ENCODE assay signal across 9 cellular contexts in genomic region chr20:49567421-49568256, GRCh38. TPM values are rescaled to one million over a fixed set of nuclear protein-coding genes. Genes with fewer than 3 reads are reported as not detected.
A peak's percentile ranks its signal among the peaks of the same experiment; 100 is the strongest.
DNase-seq lines count a peak whose midpoint lies in the region; ATAC-seq and TF ChIP-seq lines count a peak whose summit lies in the region.
"Had no signal": no experiment of that assay in that cellular context is flagged by ENCODE, and none has a peak within 500 bp of the region (broad histone marks: within the 10 kb centered on the region; RNA-seq: fewer than 3 reads in every experiment).

Gene PTGIS, minus strand, starts transcription at chr20:49568137. Its CDS starts 21 bp downstream, at chr20:49568116.

- no peaks in the 10 kb centered on the region for H3K4me1 ChIP-seq in CD8-positive, alpha-beta memory T cell (ENCODE audit: insufficient read depth, low read length)
- peaks cover 0 to 59% (median 9%) of the 10 kb centered on the region in 9 donors for H3K4me1 ChIP-seq in heart right ventricle
- peaks cover 1% of the 10 kb centered on the region for H3K4me1 ChIP-seq in OCI-LY7 (ENCODE audit: insufficient read depth, low read length, poor library complexity, severe bottlenecking)

- H3K27me3 Mint-ChIP-seq in CD8-positive, alpha-beta memory T cell, result peaks cover 15 to 62% of the 10 kb centered on the region in 2 donors

- POLR2A ChIA-PET in CD8-positive, alpha-beta memory T cell (lab: Charles Lee), result no interaction called here
- POLR2A ChIA-PET in OCI-LY7 (lab: Charles Lee), result no interaction called here

- H3K36me3 Mint-ChIP-seq in CD8-positive, alpha-beta memory T cell, result peaks cover 0 to 6% (median 2%) of the 10 kb centered on the region in 3 donors

- no peak for TF ChIP-seq CTCF in WERI-Rb-1 (IDR thresholded peaks at IDR 0.05; ENCODE audit: low read depth, low read length)
- TF ChIP-seq CTCF in heart right ventricle (IDR thresholded peaks at IDR 0.05), result no peak
- no peak for TF ChIP-seq CTCF in OCI-LY7 (conservative IDR thresholded peaks at IDR 0.05; ENCODE audit: low read length)

- intact Hi-C loops in heart right ventricle (cut with DNase I), result no loop called here
- intact Hi-C loops in posterior vena cava (cut with DNase I), result loop anchor here in 1 of 2 donors (2.0 kb wide), 1 partner anchor 69 kb away; no protein-coding TSS in a partner anchor
- intact Hi-C loops in OCI-LY7 (cut with micrococcal nuclease; ENCODE audit: unreplicated experiment), result no loop called here

- H3K27ac ChIP-seq in CD8-positive, alpha-beta memory T cell (ENCODE audit: low read depth, low read length), result no peak within 1 kb of the TSS
- H3K27ac ChIP-seq in WERI-Rb-1 (peak within 1 kb of the TSS; percentile 47), heart right ventricle (peak within 1 kb of the TSS; percentile 64 to 93 (median 86)), OCI-LY7 (ENCODE audit: low read depth, low read length, poor library complexity, severe bottlenecking) (no peak within 1 kb of the TSS)

- H3K27ac Mint-ChIP-seq in CD8-positive, alpha-beta memory T cell, result no peak within 1 kb of the TSS

- WGBS in heart right ventricle, 2 donors, result 7% methylated on average over 58 to 68 of the region's 68 CpGs

- H3K4me2 ChIP-seq in OCI-LY7 (ENCODE audit: low read length), result no peak within 1 kb of the TSS

- peaks cover 32% of the 10 kb centered on the region for H3K27me3 ChIP-seq in CD8-positive, alpha-beta memory T cell (ENCODE audit: insufficient read depth, low read length, poor library complexity, severe bottlenecking)
- H3K27me3 ChIP-seq in WERI-Rb-1 (ENCODE audit: insufficient read depth, low read depth, severe bottlenecking) (no peaks in the 10 kb centered on the region), heart right ventricle (peaks cover 0 to 60% (median 31%) of the 10 kb centered on the region in 7 donors)

- H3K4me3 ChIP-seq in CD8-positive, alpha-beta memory T cell (ENCODE audit: low read length), result no peak within 1 kb of the TSS
- H3K4me3 ChIP-seq in WERI-Rb-1 (ENCODE audit: low read depth, low read length), result peak within 1 kb of the TSS; percentile 54
- H3K4me3 ChIP-seq in heart right ventricle, result peak within 1 kb of the TSS; percentile 34 to 72 (median 60)
- H3K4me3 ChIP-seq in OCI-LY7 (ENCODE audit: low read depth, low read length, poor library complexity, severe bottlenecking), result no peak within 1 kb of the TSS

- peaks cover 0 to 3% (median 0%) of the 10 kb centered on the region in 5 donors for H3K9me3 Mint-ChIP-seq in CD8-positive, alpha-beta memory T cell

- BruUV-seq in OCI-LY7 (replicated peaks; lab: Mats Ljungman, UMichigan), result no TSS peak

- no peaks in the 10 kb centered on the region for H3K9me2 ChIP-seq in OCI-LY7 (ENCODE audit: insufficient read depth, low read length)

- no peaks in the 10 kb centered on the region for H4K20me1 ChIP-seq in OCI-LY7 (ENCODE audit: insufficient read depth, low read length)

- H3K36me3 ChIP-seq in CD8-positive, alpha-beta memory T cell (ENCODE audit: insufficient read depth, low read length), result no peaks in the 10 kb centered on the region
- H3K36me3 ChIP-seq in WERI-Rb-1 (no peaks in the 10 kb centered on the region), heart right ventricle (no peaks in the 10 kb centered on the region), OCI-LY7 (ENCODE audit: insufficient read depth, low read length) (no peaks in the 10 kb centered on the region)

- peaks cover 4 to 19% (median 11%) of the 10 kb centered on the region in 3 donors for H3K4me1 Mint-ChIP-seq in CD8-positive, alpha-beta memory T cell

- no peak for DNase-seq in CD8-positive, alpha-beta memory T cell
- DNase-seq in WERI-Rb-1 (peak; percentile 34), heart right ventricle (peak in 1 of 2 donors; percentile 40), posterior vena cava (ENCODE audit: low spot score) (peak; percentile 89), OCI-LY7 (ENCODE audit: low spot score) (no peak), hepatic stellate cell (ENCODE audit: low spot score) (no peak), SHP77 treated with DMSO at 0.1 percent for 48 hours (lab: John Stamatoyannopoulos, UW) (no peak)
- DNase-seq: SW 1271 had no signal

- ATAC-seq in heart right ventricle, result peak; percentile 23 to 73 (median 46)
- no peak for ATAC-seq in GM18907 (IDR thresholded peaks at IDR 0.05; ENCODE audit: unreplicated experiment)

- no peaks in the 10 kb centered on the region for H3K79me2 ChIP-seq in OCI-LY7 (ENCODE audit: insufficient read depth, low read depth, low read length)

- no peaks in the 10 kb centered on the region for H3K9me3 ChIP-seq in CD8-positive, alpha-beta memory T cell (ENCODE audit: low read length)
- H3K9me3 ChIP-seq in WERI-Rb-1 (ENCODE audit: severe bottlenecking), result no peaks in the 10 kb centered on the region
- H3K9me3 ChIP-seq in heart right ventricle, result no peaks in the 10 kb centered on the region
- H3K9me3 ChIP-seq in OCI-LY7 (ENCODE audit: low read length), result no peaks in the 10 kb centered on the region

- H3K4me3 Mint-ChIP-seq in CD8-positive, alpha-beta memory T cell, result peak within 1 kb of the TSS in 4 of 7 donors; percentile 12 to 69 (median 47)

- no peak within 1 kb of the TSS for H2AFZ ChIP-seq in OCI-LY7 (ENCODE audit: low read length)

- CTCF ChIA-PET in CD8-positive, alpha-beta memory T cell (lab: Charles Lee), result no interaction called here
- CTCF ChIA-PET in OCI-LY7 (lab: Charles Lee; ENCODE audit: unreplicated experiment), result no interaction called here

RNA-seq across cellular contexts. Expression of gene PTGIS, which starts in this region (rescaled TPM):
- 1 to 10 TPM; 7.6 to 7.8 TPM for total RNA-seq in CD8-positive, alpha-beta memory T cell
- polyA plus RNA-seq in CD8-positive, alpha-beta memory T cell, result 0.15 TPM
- total RNA-seq in heart right ventricle, result 10 to 100 TPM in 9 of 10 donors, 1 to 10 TPM in 1; 10.0 to 66.8 (median 23.3) TPM
- polyA plus RNA-seq in heart right ventricle, result 1 to 10 TPM; 6.5 to 7.5 TPM
- 100 to 1,000 TPM; 359 to 447 TPM for total RNA-seq in posterior vena cava
- not detected in 2 replicates for total RNA-seq in OCI-LY7 (2014; rRNA removed; shearing (Covaris generic))
- not detected in 2 replicates for total RNA-seq in OCI-LY7 (2022)

Comparison
In these comparisons a context has a peak if more than half of its experiments do, and no peak if none do; other contexts are left out.
1. RNA of gene PTGIS (total RNA-seq): 359 to 447 TPM in posterior vena cava, 10.0 to 66.8 TPM in heart right ventricle and 7.6 to 7.8 TPM in CD8-positive, alpha-beta memory T cell; not detected in OCI-LY7; every median in the first group is over 4 times any median in the second.
2. RNA of gene PTGIS (total RNA-seq): 359 to 447 TPM in posterior vena cava; 10.0 to 66.8 TPM in heart right ventricle and 7.6 to 7.8 TPM in CD8-positive, alpha-beta memory T cell; every median in the first group is over 4 times any median in the second.
3. DNase-seq: peak in WERI-Rb-1 (single experiment) and posterior vena cava (single experiment); none in CD8-positive, alpha-beta memory T cell (0 of 5), OCI-LY7 (single experiment), hepatic stellate cell (single experiment) and SHP77 treated with DMSO at 0.1 percent for 48 hours (single experiment).
4. H3K27ac ChIP-seq: peak in WERI-Rb-1 (single experiment) and heart right ventricle (10 of 10); none in CD8-positive, alpha-beta memory T cell (single experiment) and OCI-LY7 (single experiment).
5. H3K4me3 ChIP-seq: peak in WERI-Rb-1 (single experiment) and heart right ventricle (10 of 10); none in CD8-positive, alpha-beta memory T cell (single experiment) and OCI-LY7 (single experiment).